In genomic region chr19:51530616-51531015, GRCh38 we compare ENCODE assay signal across 30 cellular contexts. TPM values are rescaled to one million over a fixed set of nuclear protein-coding genes. Genes with fewer than 3 reads are reported as not detected.
"Had no signal": no experiment of that assay in that cellular context is flagged by ENCODE, and none has a peak within 500 bp of the region (broad histone marks: within the 10 kb centered on the region; RNA-seq: fewer than 3 reads in every experiment).

No MANE protein-coding gene starts in this region.

- H3K36me3 Mint-ChIP-seq: activated CD8-positive, alpha-beta memory T cell treated with anti-CD3 and anti-CD28 coated beads, Interleukin-2, amount 10 ng/mL, durations not matched to agents 7 days and 5 days; activated naive CD4-positive, alpha-beta T cell treated with anti-CD3 and anti-CD28 coated beads, Interleukin-2, amount 10 ng/mL, durations not matched to agents 7 days and 5 days; activated naive CD8-positive, alpha-beta T cell treated with anti-CD3 and anti-CD28 coated beads for 36 hours had no signal

- H3K4me3 Mint-ChIP-seq: activated CD8-positive, alpha-beta memory T cell treated with anti-CD3 and anti-CD28 coated beads, Interleukin-2, amount 10 ng/mL, durations not matched to agents 7 days and 5 days; activated CD8-positive, alpha-beta T cell treated with anti-CD3 and anti-CD28 coated beads, Interleukin-2, amount 10 ng/mL, durations not matched to agents 7 days and 5 days; activated naive CD4-positive, alpha-beta T cell treated with anti-CD3 and anti-CD28 coated beads, Interleukin-2, amount 10 ng/mL, durations not matched to agents 7 days and 5 days; activated naive CD8-positive, alpha-beta T cell treated with anti-CD3 and anti-CD28 coated beads for 36 hours; activated T-cell treated with anti-CD3 and anti-CD28 coated beads, Interleukin-2, amount 50 U/mL, for 4 hours; activated T-helper 17 cell treated with anti-CD3 and anti-CD28 coated beads, Interleukin-2, amount 50 U/mL, for 72 hours had no signal

- H3K4me3 ChIP-seq: cardiac muscle cell, SJCRH30 had no signal

- H3K36me3 ChIP-seq: brain microvascular endothelial cell, cardiac muscle cell, SJCRH30 had no signal

- H3K27ac Mint-ChIP-seq: activated CD8-positive, alpha-beta memory T cell treated with anti-CD3 and anti-CD28 coated beads, Interleukin-2, amount 10 ng/mL, durations not matched to agents 7 days and 5 days; activated CD8-positive, alpha-beta T cell treated with anti-CD3 and anti-CD28 coated beads, Interleukin-2, amount 10 ng/mL, durations not matched to agents 7 days and 5 days; activated naive CD4-positive, alpha-beta T cell treated with anti-CD3 and anti-CD28 coated beads, Interleukin-2, amount 10 ng/mL, durations not matched to agents 7 days and 5 days; activated naive CD8-positive, alpha-beta T cell treated with anti-CD3 and anti-CD28 coated beads for 36 hours; activated T-helper 17 cell treated with anti-CD3 and anti-CD28 coated beads, Interleukin-2, amount 50 U/mL, for 72 hours had no signal

- H3K9me3 Mint-ChIP-seq: activated naive CD4-positive, alpha-beta T cell treated with anti-CD3 and anti-CD28 coated beads, Interleukin-2, amount 10 ng/mL, durations not matched to agents 7 days and 5 days; activated T-helper 17 cell treated with anti-CD3 and anti-CD28 coated beads, Interleukin-2, amount 50 U/mL, for 72 hours had no signal

- H3K27ac ChIP-seq: brain microvascular endothelial cell, cardiac muscle cell, KMS-11, RWPE1, SJCRH30 had no signal

- H3K4me2 ChIP-seq: KMS-11, SK-N-SH had no signal

- H3K9ac ChIP-seq: KMS-11, SK-N-SH had no signal

- H3K27me3 ChIP-seq: brain microvascular endothelial cell, cardiac muscle cell, SJCRH30 had no signal

- H3K4me1 Mint-ChIP-seq: activated CD8-positive, alpha-beta memory T cell treated with anti-CD3 and anti-CD28 coated beads, Interleukin-2, amount 10 ng/mL, durations not matched to agents 7 days and 5 days; activated naive CD8-positive, alpha-beta T cell treated with anti-CD3 and anti-CD28 coated beads for 36 hours; activated T-helper 17 cell treated with anti-CD3 and anti-CD28 coated beads, Interleukin-2, amount 50 U/mL, for 72 hours had no signal

- DNase-seq: activated CD4-positive, alpha-beta T cell treated with anti-CD3 and anti-CD28 coated beads for 48 hours; activated CD4-positive, alpha-beta T cell treated with anti-CD3 and anti-CD28 coated beads, Interleukin-2, amount 50 U/mL, for 4 hours; activated CD4-positive, CD25-positive, alpha-beta regulatory T cell treated with anti-CD3 and anti-CD28 coated beads, Interleukin-2, amount 50 U/mL, for 72 hours; activated CD8-positive, alpha-beta memory T cell treated with anti-CD3 and anti-CD28 coated beads, Interleukin-2, amount 10 ng/mL, durations not matched to agents 7 days and 5 days; activated CD8-positive, alpha-beta T cell treated with anti-CD3 and anti-CD28 coated beads, Interleukin-2, amount 10 ng/mL, durations not matched to agents 7 days and 5 days; activated gamma-delta T cell; activated naive CD4-positive, alpha-beta T cell treated with anti-CD3 and anti-CD28 coated beads, Interleukin-2, amount 10 ng/mL, durations not matched to agents 7 days and 5 days; activated naive CD8-positive, alpha-beta T cell treated with anti-CD3 and anti-CD28 coated beads for 36 hours; activated T-cell treated with anti-CD3 and anti-CD28 coated beads, Interleukin-2, amount 50 U/mL, for 4 hours; brain microvascular endothelial cell; MM.1S; NCI-H1105; NCI-H1436; NCI-H1694 treated with DMSO at 0.1 percent for 48 hours; NCI-H2029 treated with DMSO at 0.1 percent for 48 hours; NCI-H345; NCI-H510A; NCI-H526 treated with DMSO at 0.1 percent for 48 hours; NCI-H82; Right ventricle myocardium superior; SJCRH30; SK-N-SH; T-helper 1 cell had no signal

- ATAC-seq: activated CD8-positive, alpha-beta memory T cell treated with anti-CD3 and anti-CD28 coated beads, Interleukin-2, amount 10 ng/mL, durations not matched to agents 7 days and 5 days; activated T-helper 17 cell treated with anti-CD3 and anti-CD28 coated beads, Interleukin-2, amount 50 U/mL, for 72 hours; Panc1 had no signal

- H3K9me3 ChIP-seq: SJCRH30, SK-N-SH had no signal

RNA-seq across cellular contexts. Expression of gene SIGLEC6, which starts 0.9 kb away (rescaled TPM):
- total RNA-seq: activated CD8-positive, alpha-beta memory T cell treated with anti-CD3 and anti-CD28 coated beads, Interleukin-2, amount 10 ng/mL, durations not matched to agents 7 days and 5 days; activated naive CD8-positive, alpha-beta T cell treated with anti-CD3 and anti-CD28 coated beads for 36 hours; activated T-helper 17 cell treated with anti-CD3 and anti-CD28 coated beads, Interleukin-2, amount 50 U/mL, for 72 hours; cardiac muscle cell; SJCRH30 had no signal
- polyA plus RNA-seq: cardiac muscle cell, SK-N-SH had no signal

RNA-seq across cellular contexts. Expression of gene SIGLEC12, which starts 29.0 kb away (rescaled TPM):
- total RNA-seq: cardiac muscle cell, Right ventricle myocardium superior, SJCRH30 had no signal
- polyA plus RNA-seq: cardiac muscle cell, SK-N-SH had no signal

RNA-seq across cellular contexts. Expression of gene CEACAM18, which starts 52.3 kb away (rescaled TPM):
- total RNA-seq: activated CD8-positive, alpha-beta memory T cell treated with anti-CD3 and anti-CD28 coated beads, Interleukin-2, amount 10 ng/mL, durations not matched to agents 7 days and 5 days; activated CD8-positive, alpha-beta T cell treated with anti-CD3 and anti-CD28 coated beads, Interleukin-2, amount 10 ng/mL, durations not matched to agents 7 days and 5 days; activated naive CD8-positive, alpha-beta T cell treated with anti-CD3 and anti-CD28 coated beads for 36 hours; activated T-cell treated with anti-CD3 and anti-CD28 coated beads, Interleukin-2, amount 50 U/mL, for 4 hours; activated T-helper 17 cell treated with anti-CD3 and anti-CD28 coated beads, Interleukin-2, amount 50 U/mL, for 72 hours; cardiac muscle cell; Right ventricle myocardium superior; SJCRH30; T-helper 2 cell treated with Interferon-gamma antibody and Interleukin-4, amounts not matched to agents 100 ng/mL and 5 ng/mL, for 36 hours had no signal
- polyA plus RNA-seq: adipose tissue, cardiac muscle cell, SK-N-SH had no signal
